ENCODE assay signal across 10 cellular contexts in the genomic region with DNA sequence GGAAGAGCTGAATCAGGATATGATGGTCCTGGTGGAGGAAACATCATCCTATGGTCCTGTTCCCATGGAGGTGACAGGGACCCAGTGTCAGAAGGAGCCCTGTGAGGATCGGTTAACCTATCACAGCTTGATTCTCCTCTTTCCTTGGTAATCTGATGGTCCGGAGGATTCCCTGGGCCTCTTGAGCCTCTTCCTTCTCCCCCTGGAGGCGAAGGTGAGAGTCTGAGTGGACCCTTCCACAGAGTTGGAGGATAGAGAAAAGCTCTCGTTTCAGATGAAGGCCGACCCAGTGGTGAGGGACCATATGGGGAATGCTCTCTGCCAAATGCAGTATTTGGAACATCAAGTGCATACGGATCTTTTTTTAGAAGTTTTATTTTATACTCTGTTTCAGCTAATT. TPM values are rescaled to one million over a fixed set of nuclear protein-coding genes. Genes with fewer than 3 reads are reported as not detected.
"Had no signal": no experiment of that assay in that cellular context is flagged by ENCODE, and none has a peak within 500 bp of the region (broad histone marks: within the 10 kb centered on the region; RNA-seq: fewer than 3 reads in every experiment).

No MANE protein-coding gene starts in this region.

RNA-seq across cellular contexts. Expression of a gene that starts 32.1 kb away (rescaled TPM):
- total RNA-seq: activated B cell treated with CpG ODN at 0.5 μM for 24 hours; activated CD8-positive, alpha-beta T cell treated with anti-CD3 and anti-CD28 coated beads, Interleukin-2, amount 10 ng/mL, durations not matched to agents 7 days and 5 days; activated naive CD4-positive, alpha-beta T cell treated with anti-CD3 and anti-CD28 coated beads for 36 hours; activated T-cell treated with anti-CD3 and anti-CD28 coated beads, Interleukin-2, amount 50 U/mL, for 4 hours; M059J; OCI-LY7; PC-9; SK-MEL-5; T-cell; T-helper 17 cell had no signal
